In genomic region chr3:6439824-6440223, GRCh38 we compare ENCODE assay signal across 8 cellular contexts.
"Had no signal": no experiment of that assay in that cellular context is flagged by ENCODE, and none has a peak within 500 bp of the region (broad histone marks: within the 10 kb centered on the region; RNA-seq: fewer than 3 reads in every experiment).

No MANE protein-coding gene starts in this region.

- H3K9ac ChIP-seq: GM23248, KMS-11 had no signal

- H2AFZ ChIP-seq: GM23248 had no signal

- FAIRE-seq: H54, HTR-8/SVneo had no signal

- H3K4me2 ChIP-seq: KMS-11 had no signal

- H3K4me3 ChIP-seq: GM23248 had no signal

- DNase-seq: GM23248, GOT3, H9, HCEC 1CT, KBM-7 had no signal

- H3K27ac ChIP-seq: GM23248, KMS-11 had no signal
